Comparison of ENCODE assay signal across 1 cellular context in the genomic region with DNA sequence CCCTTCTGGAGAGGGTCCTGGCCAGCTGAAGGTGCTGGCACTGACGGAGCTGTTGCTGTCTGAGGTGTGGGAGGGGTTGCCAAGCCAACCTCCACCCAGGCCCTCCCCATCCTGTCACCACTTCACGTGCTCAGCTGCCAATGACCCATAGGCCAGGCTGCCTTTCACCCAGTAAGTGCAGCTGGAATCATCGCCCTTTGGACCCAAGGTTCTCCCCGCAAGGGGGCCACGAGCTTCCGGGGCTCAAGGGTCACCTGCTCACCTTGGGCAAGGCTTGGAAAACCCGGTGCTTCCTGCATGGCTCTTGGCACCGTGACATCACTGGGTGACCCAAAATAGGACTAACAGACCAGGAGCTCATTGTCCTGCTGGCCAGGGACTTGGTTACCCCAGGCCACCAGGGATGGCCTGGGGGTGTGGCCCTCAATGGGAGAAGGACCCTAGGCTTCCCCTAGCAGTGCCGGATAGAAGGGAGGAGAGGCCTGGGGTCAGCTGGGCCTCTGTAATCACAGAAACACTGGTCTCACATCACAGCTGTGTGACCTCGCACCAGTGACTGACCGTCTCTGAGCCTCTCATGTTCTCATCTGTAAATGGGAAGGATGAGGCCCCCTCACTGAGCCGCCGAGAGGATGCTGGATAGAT.
A peak's percentile ranks its signal among the peaks of the same experiment; 100 is the strongest.
TF ChIP-seq lines count a peak whose summit lies in the region.

No MANE protein-coding gene starts in this region.

TF ChIP-seq in HepG2, 621 proteins besides CTCF, POLR2A, EP300 and RAD21 (continued from another document and continues in another):
- TF ChIP-seq, protein P1, sequence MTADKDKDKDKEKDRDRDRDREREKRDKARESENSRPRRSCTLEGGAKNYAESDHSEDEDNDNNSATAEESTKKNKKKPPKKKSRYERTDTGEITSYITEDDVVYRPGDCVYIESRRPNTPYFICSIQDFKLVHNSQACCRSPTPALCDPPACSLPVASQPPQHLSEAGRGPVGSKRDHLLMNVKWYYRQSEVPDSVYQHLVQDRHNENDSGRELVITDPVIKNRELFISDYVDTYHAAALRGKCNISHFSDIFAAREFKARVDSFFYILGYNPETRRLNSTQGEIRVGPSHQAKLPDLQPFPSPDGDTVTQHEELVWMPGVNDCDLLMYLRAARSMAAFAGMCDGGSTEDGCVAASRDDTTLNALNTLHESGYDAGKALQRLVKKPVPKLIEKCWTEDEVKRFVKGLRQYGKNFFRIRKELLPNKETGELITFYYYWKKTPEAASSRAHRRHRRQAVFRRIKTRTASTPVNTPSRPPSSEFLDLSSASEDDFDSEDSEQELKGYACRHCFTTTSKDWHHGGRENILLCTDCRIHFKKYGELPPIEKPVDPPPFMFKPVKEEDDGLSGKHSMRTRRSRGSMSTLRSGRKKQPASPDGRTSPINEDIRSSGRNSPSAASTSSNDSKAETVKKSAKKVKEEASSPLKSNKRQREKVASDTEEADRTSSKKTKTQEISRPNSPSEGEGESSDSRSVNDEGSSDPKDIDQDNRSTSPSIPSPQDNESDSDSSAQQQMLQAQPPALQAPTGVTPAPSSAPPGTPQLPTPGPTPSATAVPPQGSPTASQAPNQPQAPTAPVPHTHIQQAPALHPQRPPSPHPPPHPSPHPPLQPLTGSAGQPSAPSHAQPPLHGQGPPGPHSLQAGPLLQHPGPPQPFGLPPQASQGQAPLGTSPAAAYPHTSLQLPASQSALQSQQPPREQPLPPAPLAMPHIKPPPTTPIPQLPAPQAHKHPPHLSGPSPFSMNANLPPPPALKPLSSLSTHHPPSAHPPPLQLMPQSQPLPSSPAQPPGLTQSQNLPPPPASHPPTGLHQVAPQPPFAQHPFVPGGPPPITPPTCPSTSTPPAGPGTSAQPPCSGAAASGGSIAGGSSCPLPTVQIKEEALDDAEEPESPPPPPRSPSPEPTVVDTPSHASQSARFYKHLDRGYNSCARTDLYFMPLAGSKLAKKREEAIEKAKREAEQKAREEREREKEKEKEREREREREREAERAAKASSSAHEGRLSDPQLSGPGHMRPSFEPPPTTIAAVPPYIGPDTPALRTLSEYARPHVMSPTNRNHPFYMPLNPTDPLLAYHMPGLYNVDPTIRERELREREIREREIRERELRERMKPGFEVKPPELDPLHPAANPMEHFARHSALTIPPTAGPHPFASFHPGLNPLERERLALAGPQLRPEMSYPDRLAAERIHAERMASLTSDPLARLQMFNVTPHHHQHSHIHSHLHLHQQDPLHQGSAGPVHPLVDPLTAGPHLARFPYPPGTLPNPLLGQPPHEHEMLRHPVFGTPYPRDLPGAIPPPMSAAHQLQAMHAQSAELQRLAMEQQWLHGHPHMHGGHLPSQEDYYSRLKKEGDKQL (CRISPR knock-in tag; IDR thresholded peaks at IDR 0.05; ENCODE audit: low read depth), result peak; percentile 84; the same call in 1 of the 2 replicates
- no peak for TF ChIP-seq TAF15 (IDR thresholded peaks at IDR 0.05; ENCODE audit: low read depth, low read length, poor library complexity, severe bottlenecking)
- TF ChIP-seq, protein P2, sequence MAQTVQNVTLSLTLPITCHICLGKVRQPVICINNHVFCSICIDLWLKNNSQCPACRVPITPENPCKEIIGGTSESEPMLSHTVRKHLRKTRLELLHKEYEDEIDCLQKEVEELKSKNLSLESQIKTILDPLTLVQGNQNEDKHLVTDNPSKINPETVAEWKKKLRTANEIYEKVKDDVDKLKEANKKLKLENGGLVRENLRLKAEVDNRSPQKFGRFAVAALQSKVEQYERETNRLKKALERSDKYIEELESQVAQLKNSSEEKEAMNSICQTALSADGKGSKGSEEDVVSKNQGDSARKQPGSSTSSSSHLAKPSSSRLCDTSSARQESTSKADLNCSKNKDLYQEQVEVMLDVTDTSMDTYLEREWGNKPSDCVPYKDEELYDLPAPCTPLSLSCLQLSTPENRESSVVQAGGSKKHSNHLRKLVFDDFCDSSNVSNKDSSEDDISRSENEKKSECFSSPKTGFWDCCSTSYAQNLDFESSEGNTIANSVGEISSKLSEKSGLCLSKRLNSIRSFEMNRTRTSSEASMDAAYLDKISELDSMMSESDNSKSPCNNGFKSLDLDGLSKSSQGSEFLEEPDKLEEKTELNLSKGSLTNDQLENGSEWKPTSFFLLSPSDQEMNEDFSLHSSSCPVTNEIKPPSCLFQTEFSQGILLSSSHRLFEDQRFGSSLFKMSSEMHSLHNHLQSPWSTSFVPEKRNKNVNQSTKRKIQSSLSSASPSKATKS (CRISPR knock-in tag; IDR thresholded peaks at IDR 0.05), result no peak; the same call in 1 of the 2 replicates
- peak; percentile 99 for TF ChIP-seq BHLHE40 (IDR thresholded peaks at IDR 0.05; ENCODE audit: low read length)
- TF ChIP-seq, protein P3, sequence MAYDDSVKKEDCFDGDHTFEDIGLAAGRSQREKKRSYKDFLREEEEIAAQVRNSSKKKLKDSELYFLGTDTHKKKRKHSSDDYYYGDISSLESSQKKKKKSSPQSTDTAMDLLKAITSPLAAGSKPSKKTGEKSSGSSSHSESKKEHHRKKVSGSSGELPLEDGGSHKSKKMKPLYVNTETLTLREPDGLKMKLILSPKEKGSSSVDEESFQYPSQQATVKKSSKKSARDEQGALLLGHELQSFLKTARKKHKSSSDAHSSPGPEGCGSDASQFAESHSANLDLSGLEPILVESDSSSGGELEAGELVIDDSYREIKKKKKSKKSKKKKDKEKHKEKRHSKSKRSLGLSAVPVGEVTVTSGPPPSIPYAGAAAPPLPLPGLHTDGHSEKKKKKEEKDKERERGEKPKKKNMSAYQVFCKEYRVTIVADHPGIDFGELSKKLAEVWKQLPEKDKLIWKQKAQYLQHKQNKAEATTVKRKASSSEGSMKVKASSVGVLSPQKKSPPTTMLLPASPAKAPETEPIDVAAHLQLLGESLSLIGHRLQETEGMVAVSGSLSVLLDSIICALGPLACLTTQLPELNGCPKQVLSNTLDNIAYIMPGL (CRISPR knock-in tag; IDR thresholded peaks at IDR 0.05; ENCODE audit: borderline replicate concordance in 1 of 2, low read depth in 1 of 2), result peak; percentile 72 to 87
- no peak for TF ChIP-seq REL (CRISPR knock-in tag; conservative IDR thresholded peaks at IDR 0.05)
- TF ChIP-seq, protein P4, sequence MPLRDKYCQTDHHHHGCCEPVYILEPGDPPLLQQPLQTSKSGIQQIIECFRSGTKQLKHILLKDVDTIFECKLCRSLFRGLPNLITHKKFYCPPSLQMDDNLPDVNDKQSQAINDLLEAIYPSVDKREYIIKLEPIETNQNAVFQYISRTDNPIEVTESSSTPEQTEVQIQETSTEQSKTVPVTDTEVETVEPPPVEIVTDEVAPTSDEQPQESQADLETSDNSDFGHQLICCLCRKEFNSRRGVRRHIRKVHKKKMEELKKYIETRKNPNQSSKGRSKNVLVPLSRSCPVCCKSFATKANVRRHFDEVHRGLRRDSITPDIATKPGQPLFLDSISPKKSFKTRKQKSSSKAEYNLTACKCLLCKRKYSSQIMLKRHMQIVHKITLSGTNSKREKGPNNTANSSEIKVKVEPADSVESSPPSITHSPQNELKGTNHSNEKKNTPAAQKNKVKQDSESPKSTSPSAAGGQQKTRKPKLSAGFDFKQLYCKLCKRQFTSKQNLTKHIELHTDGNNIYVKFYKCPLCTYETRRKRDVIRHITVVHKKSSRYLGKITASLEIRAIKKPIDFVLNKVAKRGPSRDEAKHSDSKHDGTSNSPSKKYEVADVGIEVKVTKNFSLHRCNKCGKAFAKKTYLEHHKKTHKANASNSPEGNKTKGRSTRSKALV (CRISPR knock-in tag; IDR thresholded peaks at IDR 0.05), result peak; percentile 57; the same call in 1 of the 2 replicates
- TF ChIP-seq ZNF607 (CRISPR knock-in tag; IDR thresholded peaks at IDR 0.05; ENCODE audit: borderline replicate concordance), result peak; percentile 92; the same call in 1 of the 2 replicates
- TF ChIP-seq HNRNPUL1 (IDR thresholded peaks at IDR 0.05; ENCODE audit: low read depth, low read length), result no peak
- peak; percentile 91 for TF ChIP-seq MED8 (CRISPR knock-in tag; IDR thresholded peaks at IDR 0.05; ENCODE audit: insufficient replicate concordance)
- TF ChIP-seq, protein P5, sequence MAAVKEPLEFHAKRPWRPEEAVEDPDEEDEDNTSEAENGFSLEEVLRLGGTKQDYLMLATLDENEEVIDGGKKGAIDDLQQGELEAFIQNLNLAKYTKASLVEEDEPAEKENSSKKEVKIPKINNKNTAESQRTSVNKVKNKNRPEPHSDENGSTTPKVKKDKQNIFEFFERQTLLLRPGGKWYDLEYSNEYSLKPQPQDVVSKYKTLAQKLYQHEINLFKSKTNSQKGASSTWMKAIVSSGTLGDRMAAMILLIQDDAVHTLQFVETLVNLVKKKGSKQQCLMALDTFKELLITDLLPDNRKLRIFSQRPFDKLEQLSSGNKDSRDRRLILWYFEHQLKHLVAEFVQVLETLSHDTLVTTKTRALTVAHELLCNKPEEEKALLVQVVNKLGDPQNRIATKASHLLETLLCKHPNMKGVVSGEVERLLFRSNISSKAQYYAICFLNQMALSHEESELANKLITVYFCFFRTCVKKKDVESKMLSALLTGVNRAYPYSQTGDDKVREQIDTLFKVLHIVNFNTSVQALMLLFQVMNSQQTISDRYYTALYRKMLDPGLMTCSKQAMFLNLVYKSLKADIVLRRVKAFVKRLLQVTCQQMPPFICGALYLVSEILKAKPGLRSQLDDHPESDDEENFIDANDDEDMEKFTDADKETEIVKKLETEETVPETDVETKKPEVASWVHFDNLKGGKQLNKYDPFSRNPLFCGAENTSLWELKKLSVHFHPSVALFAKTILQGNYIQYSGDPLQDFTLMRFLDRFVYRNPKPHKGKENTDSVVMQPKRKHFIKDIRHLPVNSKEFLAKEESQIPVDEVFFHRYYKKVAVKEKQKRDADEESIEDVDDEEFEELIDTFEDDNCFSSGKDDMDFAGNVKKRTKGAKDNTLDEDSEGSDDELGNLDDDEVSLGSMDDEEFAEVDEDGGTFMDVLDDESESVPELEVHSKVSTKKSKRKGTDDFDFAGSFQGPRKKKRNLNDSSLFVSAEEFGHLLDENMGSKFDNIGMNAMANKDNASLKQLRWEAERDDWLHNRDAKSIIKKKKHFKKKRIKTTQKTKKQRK (IDR thresholded peaks at IDR 0.05; ENCODE audit: low read length), result no peak
- TF ChIP-seq, protein P6, sequence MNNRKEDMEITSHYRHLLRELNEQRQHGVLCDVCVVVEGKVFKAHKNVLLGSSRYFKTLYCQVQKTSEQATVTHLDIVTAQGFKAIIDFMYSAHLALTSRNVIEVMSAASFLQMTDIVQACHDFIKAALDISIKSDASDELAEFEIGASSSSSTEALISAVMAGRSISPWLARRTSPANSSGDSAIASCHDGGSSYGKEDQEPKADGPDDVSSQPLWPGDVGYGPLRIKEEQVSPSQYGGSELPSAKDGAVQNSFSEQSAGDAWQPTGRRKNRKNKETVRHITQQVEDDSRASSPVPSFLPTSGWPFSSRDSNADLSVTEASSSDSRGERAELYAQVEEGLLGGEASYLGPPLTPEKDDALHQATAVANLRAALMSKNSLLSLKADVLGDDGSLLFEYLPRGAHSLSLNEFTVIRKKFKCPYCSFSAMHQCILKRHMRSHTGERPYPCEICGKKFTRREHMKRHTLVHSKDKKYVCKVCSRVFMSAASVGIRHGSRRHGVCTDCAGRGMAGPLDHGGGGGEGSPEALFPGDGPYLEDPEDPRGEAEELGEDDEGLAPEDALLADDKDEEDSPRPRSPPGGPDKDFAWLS (CRISPR knock-in tag; IDR thresholded peaks at IDR 0.05; ENCODE audit: borderline replicate concordance), result peak; percentile 97; the same call in 1 of the 2 replicates
- TF ChIP-seq BCL6 (CRISPR knock-in tag; IDR thresholded peaks at IDR 0.05), result peak; percentile 89
- TF ChIP-seq ZNF224 (CRISPR knock-in tag; IDR thresholded peaks at IDR 0.05), result 0 out of 2 replicates have a peak, but pooled peaks have one; percentile 75
- no peak for TF ChIP-seq SNRNP70 (IDR thresholded peaks at IDR 0.05; ENCODE audit: low read depth, low read length)
- no peak for TF ChIP-seq ZKSCAN1 (IDR thresholded peaks at IDR 0.05; ENCODE audit: low read length)
- no peak for TF ChIP-seq EZH2 (conservative IDR thresholded peaks at IDR 0.05; ENCODE audit: low read depth, low read length)
- peak; percentile 34 for TF ChIP-seq SRSF1 (optimal IDR thresholded peaks at IDR 0.05; ENCODE audit: low read depth, low read length)
- TF ChIP-seq, protein P7, sequence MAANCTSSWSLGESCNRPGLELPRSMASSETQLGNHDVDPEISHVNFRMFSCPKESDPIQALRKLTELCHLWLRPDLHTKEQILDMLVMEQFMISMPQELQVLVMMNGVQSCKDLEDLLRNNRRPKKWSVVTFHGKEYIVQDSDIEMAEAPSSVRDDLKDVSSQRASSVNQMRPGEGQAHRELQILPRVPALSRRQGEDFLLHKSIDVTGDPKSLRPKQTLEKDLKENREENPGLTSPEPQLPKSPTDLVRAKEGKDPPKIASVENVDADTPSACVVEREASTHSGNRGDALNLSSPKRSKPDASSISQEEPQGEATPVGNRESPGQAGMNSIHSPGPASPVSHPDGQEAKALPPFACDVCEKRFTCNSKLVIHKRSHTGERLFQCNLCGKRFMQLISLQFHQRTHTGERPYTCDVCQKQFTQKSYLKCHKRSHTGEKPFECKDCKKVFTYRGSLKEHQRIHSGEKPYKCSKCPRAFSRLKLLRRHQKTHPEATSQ (CRISPR knock-in tag; IDR thresholded peaks at IDR 0.05; ENCODE audit: borderline replicate concordance), result 0 out of 2 replicates have a peak, but pooled peaks have one; percentile 63
- TF ChIP-seq ZNF775 (CRISPR knock-in tag; IDR thresholded peaks at IDR 0.05; ENCODE audit: borderline replicate concordance), result 0 out of 2 replicates have a peak, but pooled peaks have one; percentile 75
- TF ChIP-seq ZNF562 (CRISPR knock-in tag; IDR thresholded peaks at IDR 0.05; ENCODE audit: borderline replicate concordance), result no peak
- peak; percentile 80; the same call in 1 of the 2 replicates for TF ChIP-seq ZNF577 (CRISPR knock-in tag; IDR thresholded peaks at IDR 0.05; ENCODE audit: borderline replicate concordance, low read depth)
- no peak for TF ChIP-seq PRMT3 (CRISPR knock-in tag; IDR thresholded peaks at IDR 0.05; ENCODE audit: borderline replicate concordance, low read depth)
- peak; percentile 52; the same call in 1 of the 2 replicates for TF ChIP-seq NFIC (IDR thresholded peaks at IDR 0.05; ENCODE audit: low read length)
- no peak for TF ChIP-seq CBX1 (IDR thresholded peaks at IDR 0.05; ENCODE audit: low read depth)
- peak; percentile 88 for TF ChIP-seq BRD4 (CRISPR knock-in tag; IDR thresholded peaks at IDR 0.05)
- peak; percentile 97 for TF ChIP-seq ZMYM2 (CRISPR knock-in tag; IDR thresholded peaks at IDR 0.05)
- TF ChIP-seq NFE2L1 (CRISPR knock-in tag; IDR thresholded peaks at IDR 0.05; ENCODE audit: borderline replicate concordance), result no peak
- TF ChIP-seq ATAD3A (CRISPR knock-in tag; IDR thresholded peaks at IDR 0.05), result no peak
- TF ChIP-seq CHD2 (IDR thresholded peaks at IDR 0.05; ENCODE audit: low read depth, low read length), result peak; percentile 15; the same call in 1 of the 2 replicates
- TF ChIP-seq, protein P8, sequence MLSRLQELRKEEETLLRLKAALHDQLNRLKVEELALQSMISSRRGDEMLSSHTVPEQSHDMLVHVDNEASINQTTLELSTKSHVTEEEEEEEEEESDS (CRISPR knock-in tag; IDR thresholded peaks at IDR 0.05; ENCODE audit: borderline replicate concordance), result peak; percentile 69; the same call in 1 of the 2 replicates
- peak; percentile 98 for TF ChIP-seq MEIS1 (CRISPR knock-in tag; IDR thresholded peaks at IDR 0.05; ENCODE audit: borderline replicate concordance)
- 0 out of 2 replicates have a peak, but pooled peaks have one; percentile 69 for TF ChIP-seq CCDC6 (CRISPR knock-in tag; IDR thresholded peaks at IDR 0.05)
- TF ChIP-seq ZNF572 (CRISPR knock-in tag; IDR thresholded peaks at IDR 0.05), result no peak; the same call in 1 of the 2 replicates
- peak; percentile 99 for TF ChIP-seq TARDBP (CRISPR knock-in tag; IDR thresholded peaks at IDR 0.05)
- TF ChIP-seq, protein P9, sequence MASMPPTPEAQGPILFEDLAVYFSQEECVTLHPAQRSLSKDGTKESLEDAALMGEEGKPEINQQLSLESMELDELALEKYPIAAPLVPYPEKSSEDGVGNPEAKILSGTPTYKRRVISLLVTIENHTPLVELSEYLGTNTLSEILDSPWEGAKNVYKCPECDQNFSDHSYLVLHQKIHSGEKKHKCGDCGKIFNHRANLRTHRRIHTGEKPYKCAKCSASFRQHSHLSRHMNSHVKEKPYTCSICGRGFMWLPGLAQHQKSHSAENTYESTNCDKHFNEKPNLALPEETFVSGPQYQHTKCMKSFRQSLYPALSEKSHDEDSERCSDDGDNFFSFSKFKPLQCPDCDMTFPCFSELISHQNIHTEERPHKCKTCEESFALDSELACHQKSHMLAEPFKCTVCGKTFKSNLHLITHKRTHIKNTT (CRISPR knock-in tag; IDR thresholded peaks at IDR 0.05), result no peak
